In the genomic region with DNA sequence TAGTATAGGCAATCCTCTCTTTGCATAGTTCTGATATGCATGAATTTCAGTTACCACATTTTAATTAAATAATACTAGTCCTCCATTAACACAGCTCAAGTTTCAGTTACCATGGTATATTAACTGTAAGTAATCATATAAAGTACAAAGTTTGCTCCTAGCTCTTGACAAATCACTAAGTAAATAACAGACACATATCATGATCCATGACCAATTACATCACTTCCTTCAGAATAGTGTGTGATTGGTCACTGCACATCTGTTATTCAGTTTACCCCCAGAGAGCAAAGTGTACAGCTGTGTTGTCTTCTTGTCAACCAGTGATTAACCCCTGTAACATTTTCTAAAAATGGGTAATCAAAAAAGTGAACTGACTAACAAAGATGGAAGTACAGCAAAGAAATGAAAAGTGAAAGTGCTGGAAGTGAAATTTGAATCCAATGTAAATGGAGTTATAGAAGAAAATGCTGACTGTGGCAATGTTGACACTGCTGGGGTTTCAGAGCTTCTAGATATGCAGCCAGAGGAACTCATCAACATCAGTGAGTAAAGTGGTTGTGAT, we compare ENCODE assay signal across 13 cellular contexts. TPM values are rescaled to one million over a fixed set of nuclear protein-coding genes. Genes with fewer than 3 reads are reported as not detected.
DNase-seq lines count a peak whose midpoint lies in the region; ATAC-seq, FAIRE-seq and TF ChIP-seq lines count a peak whose summit lies in the region.
"Had no signal": no experiment of that assay in that cellular context is flagged by ENCODE, and none has a peak within 500 bp of the region (broad histone marks: within the 10 kb centered on the region; RNA-seq: fewer than 3 reads in every experiment).

No MANE protein-coding gene starts in this region.

- peaks cover 32% of the 10 kb centered on the region for H3K4me1 Mint-ChIP-seq in activated CD8-positive, alpha-beta T cell treated with anti-CD3 and anti-CD28 coated beads, Interleukin-2, amount 10 ng/mL, durations not matched to agents 7 days and 5 days (ENCODE audit: low read depth)

- peak overlapping the region; percentile 64 for H3K27ac Mint-ChIP-seq in activated CD8-positive, alpha-beta T cell treated with anti-CD3 and anti-CD28 coated beads, Interleukin-2, amount 10 ng/mL, durations not matched to agents 7 days and 5 days

- H3K27me3 ChIP-seq in H7 (ENCODE audit: control insufficient read depth, insufficient read depth, low read length), result no peaks in the 10 kb centered on the region
- H3K27me3 ChIP-seq: Peyer's patch, right atrium auricular region had no signal

- POLR2A ChIA-PET in activated CD8-positive, alpha-beta T cell treated with anti-CD3 and anti-CD28 coated beads, Interleukin-2, amount 10 ng/mL, durations not matched to agents 7 days and 5 days (lab: Charles Lee), result no interaction called here

- no peak overlapping the region for H3K4me3 ChIP-seq in H7 (ENCODE audit: insufficient read depth, low read depth, low read length)
- H3K4me3 ChIP-seq: Peyer's patch, right atrium auricular region had no signal

- no peak for ATAC-seq in activated CD8-positive, alpha-beta T cell treated with anti-CD3 and anti-CD28 coated beads, Interleukin-2, amount 10 ng/mL, durations not matched to agents 7 days and 5 days

- H3K27me3 Mint-ChIP-seq in activated CD8-positive, alpha-beta T cell treated with anti-CD3 and anti-CD28 coated beads, Interleukin-2, amount 10 ng/mL, durations not matched to agents 7 days and 5 days (ENCODE audit: low read depth), result no peaks in the 10 kb centered on the region

- H3K9me3 Mint-ChIP-seq in activated CD8-positive, alpha-beta T cell treated with anti-CD3 and anti-CD28 coated beads, Interleukin-2, amount 10 ng/mL, durations not matched to agents 7 days and 5 days (ENCODE audit: insufficient read depth), result peaks cover 20% of the 10 kb centered on the region

- TF ChIP-seq CTCF in GM13976 (IDR thresholded peaks at IDR 0.05; ENCODE audit: borderline replicate concordance, control extremely low read depth, extremely low read depth, insufficient read depth, missing control alignments), result no peak

- no peak overlapping the region for H3K4me3 Mint-ChIP-seq in activated CD8-positive, alpha-beta T cell treated with anti-CD3 and anti-CD28 coated beads, Interleukin-2, amount 10 ng/mL, durations not matched to agents 7 days and 5 days

- FAIRE-seq in GM19239 (lab: Jason Lieb, UNC), result peak; percentile 49
- FAIRE-seq: HTR-8/SVneo had no signal

- DNase-seq in GM19239 (ENCODE audit: insufficient read length, low spot score), result no peak
- DNase-seq in LHCN-M2 (ENCODE audit: low read depth), result peak; percentile 66
- no peak for DNase-seq in activated CD8-positive, alpha-beta T cell treated with anti-CD3 and anti-CD28 coated beads, Interleukin-2, amount 10 ng/mL, durations not matched to agents 7 days and 5 days
- peak; percentile 61 for DNase-seq in kidney tubule cell (ENCODE audit: low spot score)
- DNase-seq in NCI-H446 (lab: John Stamatoyannopoulos, UW), result no peak
- DNase-seq in GM13976 (ENCODE audit: low spot score), result no peak
- no peak for DNase-seq in H7
- DNase-seq: activated T-cell treated with anti-CD3 and anti-CD28 coated beads for 4 hours, NCI-H2081 treated with DMSO at 0.1 percent for 48 hours, Peyer's patch, substantia nigra had no signal

- CTCF ChIA-PET in activated CD8-positive, alpha-beta T cell treated with anti-CD3 and anti-CD28 coated beads, Interleukin-2, amount 10 ng/mL, durations not matched to agents 7 days and 5 days (lab: Charles Lee), result interaction anchor here (1.0 kb wide), 1 partner anchor 9 kb away, joined by 3 read pairs; no protein-coding TSS in a partner anchor

- no peaks in the 10 kb centered on the region for H3K36me3 ChIP-seq in H7 (replicated peaks; ENCODE audit: control insufficient read depth, insufficient read depth, low read length)
- H3K36me3 ChIP-seq: Peyer's patch, right atrium auricular region had no signal

- peaks cover 32% of the 10 kb centered on the region for H3K36me3 Mint-ChIP-seq in activated CD8-positive, alpha-beta T cell treated with anti-CD3 and anti-CD28 coated beads, Interleukin-2, amount 10 ng/mL, durations not matched to agents 7 days and 5 days (ENCODE audit: low read depth)

- in situ Hi-C loops in GM13976 (cut with MboI; ENCODE audit: low sequenced_read_pairs, unreplicated experiment), result no loop called here

RNA-seq across cellular contexts. Expression of a gene that starts 30.2 kb away (rescaled TPM):
- total RNA-seq in LHCN-M2 (2014; rRNA removed), result 0.34 and 1.5 TPM in 2 replicates
- polyA plus RNA-seq in LHCN-M2 (2012), result 0.89 TPM
- total RNA-seq in activated CD8-positive, alpha-beta T cell treated with anti-CD3 and anti-CD28 coated beads, Interleukin-2, amount 10 ng/mL, durations not matched to agents 7 days and 5 days, result under 1 TPM; 0.68 to 0.81 TPM
- total RNA-seq in H7 (2014; rRNA removed; shearing (Covaris generic)), result 0.38 TPM in 1 of 2 replicates, not detected in the other

Comparison
In these comparisons a context has a peak if more than half of its experiments do, and no peak if none do; other contexts are left out.
1. DNase-seq: peak in LHCN-M2 (single experiment) and kidney tubule cell (single experiment); none in GM19239 (single experiment), activated CD8-positive, alpha-beta T cell treated with anti-CD3 and anti-CD28 coated beads, Interleukin-2, amount 10 ng/mL, durations not matched to agents 7 days and 5 days (single experiment), NCI-H446 (0 of 2), GM13976 (single experiment) and H7 (single experiment).